In the genomic region with DNA sequence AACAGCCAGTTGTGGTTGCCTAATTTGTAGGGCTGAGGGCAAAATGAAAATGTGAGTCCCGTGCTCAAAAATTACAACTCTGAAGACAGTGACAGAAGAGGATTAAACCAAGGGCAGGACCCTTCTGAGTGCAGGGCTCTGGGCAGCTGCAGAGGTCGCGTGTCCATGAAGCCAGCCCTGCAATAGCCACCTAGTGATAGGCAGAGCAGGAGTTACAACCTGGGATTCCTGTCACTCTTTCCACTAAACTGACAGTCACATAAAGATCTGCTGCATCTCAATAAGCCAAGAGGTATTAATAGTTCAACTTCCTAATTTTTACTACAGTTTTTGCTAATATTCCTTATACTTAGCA, we compare ENCODE assay signal across 8 cellular contexts.
DNase-seq lines count a peak whose midpoint lies in the region; ATAC-seq and TF ChIP-seq lines count a peak whose summit lies in the region.

No MANE protein-coding gene starts in this region.

- H3K36me3 Mint-ChIP-seq in activated T-helper 1 cell treated with anti-CD3 and anti-CD28 coated beads, Interleukin-12 subunit alpha, Interleukin-12 subunit beta, Interleukin-2, Interleukin-4 antibody, amounts not matched to agents 30 ng/mL and 10 ng/mL and 1 ng/mL, durations not matched to agents 14 hours and 24 hours and 36 hours (ENCODE audit: low read depth) = no peaks in the 10 kb centered on the region
- no peaks in the 10 kb centered on the region for H3K36me3 Mint-ChIP-seq in natural killer cell

- peak; percentile 28 for ATAC-seq in GM18909 (IDR thresholded peaks at IDR 0.05; ENCODE audit: poor library complexity, unreplicated experiment)
- ATAC-seq in HG02798 (IDR thresholded peaks at IDR 0.05; ENCODE audit: poor library complexity, unreplicated experiment) = peak; percentile 29
- ATAC-seq in natural killer cell = peak in 1 of 3 donors; percentile 19
- ATAC-seq in GM18870 (IDR thresholded peaks at IDR 0.05; ENCODE audit: unreplicated experiment) = no peak

- intact Hi-C loops in activated T-helper 1 cell treated with anti-CD3 and anti-CD28 coated beads, Interleukin-12 subunit alpha, Interleukin-12 subunit beta, Interleukin-2, Interleukin-4 antibody, amounts not matched to agents 30 ng/mL and 10 ng/mL and 1 ng/mL, durations not matched to agents 14 hours and 24 hours and 36 hours (cut with micrococcal nuclease) = loop anchor here (1.0 to 5.0 kb wide), 3 partner anchors 96 to 911 kb away; no protein-coding TSS in a partner anchor
- intact Hi-C loops in natural killer cell (cut with micrococcal nuclease) = loop anchor here (1.0 kb wide), 1 partner anchor 96 kb away; no protein-coding TSS in a partner anchor

- no peaks in the 10 kb centered on the region for H3K9me3 Mint-ChIP-seq in activated T-helper 1 cell treated with anti-CD3 and anti-CD28 coated beads, Interleukin-12 subunit alpha, Interleukin-12 subunit beta, Interleukin-2, Interleukin-4 antibody, amounts not matched to agents 30 ng/mL and 10 ng/mL and 1 ng/mL, durations not matched to agents 14 hours and 24 hours and 36 hours
- no peaks in the 10 kb centered on the region for H3K9me3 Mint-ChIP-seq in natural killer cell

- DNase-seq in activated T-helper 1 cell treated with anti-CD3 and anti-CD28 coated beads, Interleukin-12 subunit alpha, Interleukin-12 subunit beta, Interleukin-2, Interleukin-4 antibody, amounts not matched to agents 30 ng/mL and 10 ng/mL and 1 ng/mL, durations not matched to agents 14 hours and 24 hours and 36 hours (ENCODE audit: low spot score) = no peak
- DNase-seq in natural killer cell = no peak
- no peak for DNase-seq in epidermal melanocyte (ENCODE audit: insufficient read length, low spot score)
- DNase-seq in NCI-H2029 (lab: John Stamatoyannopoulos, UW) = no peak
- DNase-seq in DMS 273 (lab: John Stamatoyannopoulos, UW; ENCODE audit: unreplicated experiment) = no peak

- H3K4me1 Mint-ChIP-seq in activated T-helper 1 cell treated with anti-CD3 and anti-CD28 coated beads, Interleukin-12 subunit alpha, Interleukin-12 subunit beta, Interleukin-2, Interleukin-4 antibody, amounts not matched to agents 30 ng/mL and 10 ng/mL and 1 ng/mL, durations not matched to agents 14 hours and 24 hours and 36 hours (ENCODE audit: low read depth) = peaks cover 31% of the 10 kb centered on the region
- peaks cover 10 to 16% of the 10 kb centered on the region in 2 donors for H3K4me1 Mint-ChIP-seq in natural killer cell

- no peak for TF ChIP-seq CTCF in natural killer cell (IDR thresholded peaks at IDR 0.05)

- no peak overlapping the region for H3K27ac Mint-ChIP-seq in activated T-helper 1 cell treated with anti-CD3 and anti-CD28 coated beads, Interleukin-12 subunit alpha, Interleukin-12 subunit beta, Interleukin-2, Interleukin-4 antibody, amounts not matched to agents 30 ng/mL and 10 ng/mL and 1 ng/mL, durations not matched to agents 14 hours and 24 hours and 36 hours
- peak overlapping the region; percentile 26 to 83 for H3K27ac Mint-ChIP-seq in natural killer cell

- peak overlapping the region; percentile 12 for H3K4me3 Mint-ChIP-seq in activated T-helper 1 cell treated with anti-CD3 and anti-CD28 coated beads, Interleukin-12 subunit alpha, Interleukin-12 subunit beta, Interleukin-2, Interleukin-4 antibody, amounts not matched to agents 30 ng/mL and 10 ng/mL and 1 ng/mL, durations not matched to agents 14 hours and 24 hours and 36 hours
- peak overlapping the region; percentile 74 for H3K4me3 Mint-ChIP-seq in natural killer cell

- H3K27me3 Mint-ChIP-seq in activated T-helper 1 cell treated with anti-CD3 and anti-CD28 coated beads, Interleukin-12 subunit alpha, Interleukin-12 subunit beta, Interleukin-2, Interleukin-4 antibody, amounts not matched to agents 30 ng/mL and 10 ng/mL and 1 ng/mL, durations not matched to agents 14 hours and 24 hours and 36 hours (ENCODE audit: insufficient read depth) = no peaks in the 10 kb centered on the region
- no peaks in the 10 kb centered on the region for H3K27me3 Mint-ChIP-seq in natural killer cell (ENCODE audit: low read depth in 2 of 2)
